35 cellular contexts compared by ENCODE assay signal in the genomic region with DNA sequence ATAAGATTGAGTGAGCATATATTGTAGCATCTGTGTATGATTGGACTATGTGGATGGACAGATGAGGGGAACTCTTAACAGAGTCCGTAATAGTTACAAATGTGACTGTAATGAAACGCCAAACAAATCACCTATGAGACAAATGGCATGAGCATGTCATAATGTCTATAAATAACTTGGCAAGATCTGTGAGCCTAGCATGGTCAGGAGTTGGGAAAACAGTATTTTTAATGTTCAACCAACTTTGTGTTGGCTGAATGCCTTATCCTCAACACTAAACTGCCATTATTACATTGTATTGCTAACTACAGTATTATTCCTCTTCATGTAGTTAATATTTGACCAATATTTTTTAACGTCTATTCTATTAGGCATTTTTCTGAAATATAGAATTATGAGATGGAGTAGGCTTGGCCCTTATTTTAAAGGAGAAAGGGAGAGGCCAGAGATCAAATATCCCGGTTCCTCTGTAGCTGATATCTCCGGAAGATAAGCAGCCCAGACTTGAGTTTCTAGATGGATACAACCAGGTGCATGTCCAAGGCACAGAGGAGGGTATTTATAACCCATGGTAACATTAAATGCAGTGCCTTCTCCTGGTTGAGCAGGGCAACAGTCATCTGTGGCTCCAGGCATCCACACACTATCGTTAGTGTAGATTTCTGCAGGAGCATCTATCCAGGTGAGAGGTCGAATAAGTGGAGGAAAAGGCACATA. TPM values are rescaled to one million over a fixed set of nuclear protein-coding genes. Genes with fewer than 3 reads are reported as not detected.
"Had no signal": no experiment of that assay in that cellular context is flagged by ENCODE, and none has a peak within 500 bp of the region (broad histone marks: within the 10 kb centered on the region; RNA-seq: fewer than 3 reads in every experiment).

No MANE protein-coding gene starts in this region.

- H3K36me3 ChIP-seq: heart left ventricle, neutrophil, spleen, tibial nerve, WERI-Rb-1 had no signal

- ATAC-seq: activated CD4-positive, CD25-positive, alpha-beta regulatory T cell treated with anti-CD3 and anti-CD28 coated beads, Interleukin-2, amount 50 U/mL, for 24 hours; esophagus mucosa; left ventricle myocardium superior had no signal

- FAIRE-seq: astrocyte, endothelial cell of umbilical vein, TTC549 had no signal

- H3K9me3 ChIP-seq: neutrophil, tibial nerve had no signal

- H3K27ac ChIP-seq: heart left ventricle, neutrophil, spleen, tibial nerve, WERI-Rb-1 had no signal

- DNase-seq: activated CD4-positive, alpha-beta T cell treated with anti-CD3 and anti-CD28 coated beads for 48 hours; activated CD4-positive, alpha-beta T cell treated with anti-CD3 and anti-CD28 coated beads, Interleukin-2, amount 50 U/mL, for 48 hours; activated CD8-positive, alpha-beta memory T cell treated with anti-CD3 and anti-CD28 coated beads, Interleukin-2, amount 50 U/mL, for 4 hours; activated effector memory CD4-positive, alpha-beta T cell treated with anti-CD3 and anti-CD28 coated beads, Interleukin-2, amount 50 U/mL, for 16 hours; activated naive CD4-positive, alpha-beta T cell treated with anti-CD3 and anti-CD28 coated beads, Interleukin-2, amount 50 U/mL, for 16 hours; activated T-cell treated with anti-CD3 and anti-CD28 coated beads, Interleukin-2, amount 50 U/mL, for 1 hour; amniotic stem cell; central memory CD4-positive, alpha-beta T cell; foreskin fibroblast; heart left ventricle; hypothalamus; immature natural killer cell; left ventricle myocardium superior; naive B cell; nephron progenitor cell; spleen; stimulated activated naive CD4-positive, alpha-beta T cell; WERI-Rb-1 had no signal

- H3K4me3 ChIP-seq: heart left ventricle, spleen, tibial nerve had no signal

RNA-seq across cellular contexts. Expression of gene PF4, which starts 32.7 kb away (rescaled TPM):
- total RNA-seq: activated CD8-positive, alpha-beta memory T cell treated with anti-CD3 and anti-CD28 coated beads for 36 hours; activated T-helper 1 cell treated with anti-CD3 and anti-CD28 coated beads, Interleukin-12 subunit alpha, Interleukin-12 subunit beta, Interleukin-2, Interleukin-4 antibody, amounts not matched to agents 30 ng/mL and 10 ng/mL and 1 ng/mL, durations not matched to agents 14 hours and 24 hours and 36 hours; astrocyte; endothelial cell of umbilical vein; esophagus mucosa; kidney epithelial cell; left ventricle myocardium superior; lung microvascular endothelial cell; mesenteric fat pad; mucosa of gallbladder; osteocyte; T-helper 1 cell treated with Interleukin-12 subunit alpha and Interleukin-12 subunit beta and Interleukin-4 antibody, amounts not matched to agents 30 ng/mL and 1 ng/mL, for 36 hours; ureter had no signal
- polyA plus RNA-seq: endothelial cell of umbilical vein had no signal

RNA-seq across cellular contexts. Expression of gene PPBP, which starts 38.8 kb away (rescaled TPM):
- total RNA-seq: activated CD8-positive, alpha-beta memory T cell treated with anti-CD3 and anti-CD28 coated beads for 36 hours; activated T-helper 1 cell treated with anti-CD3 and anti-CD28 coated beads, Interleukin-12 subunit alpha, Interleukin-12 subunit beta, Interleukin-2, Interleukin-4 antibody, amounts not matched to agents 30 ng/mL and 10 ng/mL and 1 ng/mL, durations not matched to agents 14 hours and 24 hours and 36 hours; astrocyte; endothelial cell of umbilical vein; kidney epithelial cell; lung microvascular endothelial cell; osteocyte; progenitor cell of endocrine pancreas; T-helper 1 cell treated with Interleukin-12 subunit alpha and Interleukin-12 subunit beta and Interleukin-4 antibody, amounts not matched to agents 30 ng/mL and 1 ng/mL, for 36 hours; ureter had no signal
- polyA plus RNA-seq: endothelial cell of umbilical vein had no signal

RNA-seq across cellular contexts. Expression of gene CXCL5, which starts 49.3 kb away (rescaled TPM):
- total RNA-seq: activated CD8-positive, alpha-beta memory T cell treated with anti-CD3 and anti-CD28 coated beads for 36 hours; activated T-helper 1 cell treated with anti-CD3 and anti-CD28 coated beads, Interleukin-12 subunit alpha, Interleukin-12 subunit beta, Interleukin-2, Interleukin-4 antibody, amounts not matched to agents 30 ng/mL and 10 ng/mL and 1 ng/mL, durations not matched to agents 14 hours and 24 hours and 36 hours; left ventricle myocardium superior; T-helper 1 cell treated with Interleukin-12 subunit alpha and Interleukin-12 subunit beta and Interleukin-4 antibody, amounts not matched to agents 30 ng/mL and 1 ng/mL, for 36 hours; ureter had no signal
